18 cellular contexts compared by ENCODE assay signal in genomic region chr4:168868856-168869201, GRCh38.
DNase-seq lines count a peak whose midpoint lies in the region; ATAC-seq, FAIRE-seq and TF ChIP-seq lines count a peak whose summit lies in the region.
"Had no signal": no experiment of that assay in that cellular context is flagged by ENCODE, and none has a peak within 500 bp of the region (broad histone marks: within the 10 kb centered on the region; RNA-seq: fewer than 3 reads in every experiment).

No MANE protein-coding gene starts in this region.

- DNase-seq in activated T-cell treated with anti-CD3 and anti-CD28 coated beads, Interleukin-2, amount 50 U/mL, for 24 hours: no peak
- no peak for DNase-seq in activated T-cell treated with anti-CD3 and anti-CD28 coated beads, Interleukin-2, amount 50 U/mL, for 1 hour
- no peak for DNase-seq in endothelial cell of umbilical vein (ENCODE audit: low read depth, low spot score)
- DNase-seq in uterus: no peak
- no peak for DNase-seq in NCI-H748 (lab: John Stamatoyannopoulos, UW; ENCODE audit: unreplicated experiment)
- DNase-seq in GM23338 (ENCODE audit: low spot score): no peak
- DNase-seq: CD8-positive, alpha-beta memory T cell; DND-41; islet precursor cell; MV-4-11; NCI-H748 treated with DMSO at 0.1 percent for 48 hours had no signal

- H3K9me3 Mint-ChIP-seq in activated T-cell treated with anti-CD3 and anti-CD28 coated beads, Interleukin-2, amount 50 U/mL, for 24 hours: no peaks in the 10 kb centered on the region
- no peaks in the 10 kb centered on the region for H3K9me3 Mint-ChIP-seq in GM23338

- H3K27ac ChIP-seq in endothelial cell of umbilical vein (ENCODE audit: insufficient read depth, low read depth, low read length): peak overlapping the region; percentile 5
- H3K27ac ChIP-seq in muscle layer of colon (ENCODE audit: low read depth, low read length): peak overlapping the region; percentile 42
- peak overlapping the region; percentile 40 to 82 for H3K27ac ChIP-seq in uterus
- no peak overlapping the region for H3K27ac ChIP-seq in GM23338 (ENCODE audit: low read depth)
- H3K27ac ChIP-seq: neutrophil had no signal

- no peaks in the 10 kb centered on the region for H3K36me3 ChIP-seq in endothelial cell of umbilical vein (ENCODE audit: control insufficient read depth in 2 of 2, extremely low read depth in 1 of 2, insufficient read depth in 2 of 2, low read length in 2 of 2)
- H3K36me3 ChIP-seq in muscle layer of colon (ENCODE audit: insufficient read depth, low read length): peaks cover 11% of the 10 kb centered on the region
- no peaks in the 10 kb centered on the region for H3K36me3 ChIP-seq in uterus
- no peaks in the 10 kb centered on the region for H3K36me3 ChIP-seq in GM23338 (ENCODE audit: insufficient read depth)
- H3K36me3 ChIP-seq: neutrophil, tibial nerve had no signal

- H3K79me2 ChIP-seq in endothelial cell of umbilical vein (ENCODE audit: control insufficient read depth, insufficient read depth, low read length) (no peaks in the 10 kb centered on the region), GM23338 (replicated peaks; ENCODE audit: insufficient read depth) (no peaks in the 10 kb centered on the region)

- no peaks in the 10 kb centered on the region for H3K27me3 ChIP-seq in endothelial cell of umbilical vein (ENCODE audit: control insufficient read depth in 2 of 2, insufficient read depth in 2 of 2, low read length in 2 of 2)
- no peaks in the 10 kb centered on the region for H3K27me3 ChIP-seq in muscle layer of colon (ENCODE audit: control insufficient read depth in 1 of 2, insufficient read depth in 2 of 2, low read length in 2 of 2)
- H3K27me3 ChIP-seq in uterus: no peaks in the 10 kb centered on the region
- H3K27me3 ChIP-seq in GM23338 (ENCODE audit: insufficient read depth): no peaks in the 10 kb centered on the region
- H3K27me3 ChIP-seq: tibial nerve had no signal

- no peak overlapping the region for H3K4me3 ChIP-seq in endothelial cell of umbilical vein (replicated peaks in 1 of 3; ENCODE audit: insufficient read depth in 1 of 3, low read depth in 1 of 3, low read length in 3 of 3)
- no peak overlapping the region for H3K4me3 ChIP-seq in muscle layer of colon (ENCODE audit: low read depth in 1 of 2, low read length in 2 of 2)
- H3K4me3 ChIP-seq in uterus: no peak overlapping the region
- H3K4me3 ChIP-seq in GM23338: no peak overlapping the region
- H3K4me3 ChIP-seq: tibial nerve had no signal

- H3K9me2 ChIP-seq in GM23338 (ENCODE audit: insufficient read depth): no peaks in the 10 kb centered on the region; the same call in 1 of the 2 replicates

- dilution Hi-C loops in endothelial cell of umbilical vein (cut with MboI; ENCODE audit: extremely low pct_ligation_motif_present, low sequenced_read_pairs): no loop called here

- POLR2A ChIA-PET in endothelial cell of umbilical vein (lab: Charles Lee): no interaction called here

- no peaks in the 10 kb centered on the region for H3K9me1 ChIP-seq in endothelial cell of umbilical vein (replicated peaks; ENCODE audit: control insufficient read depth, extremely low read depth, insufficient read depth, low read length)

- ATAC-seq in GM23338 (no peak), HG03196 (IDR thresholded peaks at IDR 0.05; ENCODE audit: unreplicated experiment) (no peak)
- ATAC-seq: HepG2 had no signal

- H3K27ac Mint-ChIP-seq in activated T-cell treated with anti-CD3 and anti-CD28 coated beads, Interleukin-2, amount 50 U/mL, for 24 hours: peak overlapping the region; percentile 68
- no peak overlapping the region for H3K27ac Mint-ChIP-seq in GM23338
- H3K27ac Mint-ChIP-seq: CD8-positive, alpha-beta memory T cell had no signal

- intact Hi-C loops in endothelial cell of umbilical vein (cut with micrococcal nuclease) (loop anchor here (1.0 kb wide), 1 partner anchor 20 kb away; no protein-coding TSS in a partner anchor), uterus (cut with DNase I; ENCODE audit: low total_unique reads) (no loop called here)

- no peak for TF ChIP-seq CTCF in endothelial cell of umbilical vein (IDR thresholded peaks at IDR 0.05; ENCODE audit: extremely low read depth in 1 of 2, insufficient read depth in 1 of 2, low read depth in 1 of 2, low read length in 2 of 2)
- no peak for TF ChIP-seq CTCF in uterus (IDR thresholded peaks at IDR 0.05)
- TF ChIP-seq CTCF in GM23338 (conservative IDR thresholded peaks at IDR 0.05; ENCODE audit: low read depth in 2 of 2): no peak

- no peak overlapping the region for H2AFZ ChIP-seq in endothelial cell of umbilical vein (ENCODE audit: low read depth, low read length)
- H2AFZ ChIP-seq in GM23338: no peak overlapping the region

- no peak overlapping the region for H3K9ac ChIP-seq in endothelial cell of umbilical vein (replicated peaks; ENCODE audit: extremely low read depth, insufficient read depth, low read length)
- H3K9ac ChIP-seq in muscle layer of colon (ENCODE audit: low read length): no peak overlapping the region

- H3K4me3 Mint-ChIP-seq in activated T-cell treated with anti-CD3 and anti-CD28 coated beads, Interleukin-2, amount 50 U/mL, for 24 hours: no peak overlapping the region
- H3K4me3 Mint-ChIP-seq in GM23338: no peak overlapping the region
- H3K4me3 Mint-ChIP-seq: CD8-positive, alpha-beta memory T cell had no signal

- TF ChIP-seq POLR2A in endothelial cell of umbilical vein (IDR thresholded peaks at IDR 0.05; ENCODE audit: low read depth, low read length) (no peak), uterus (IDR thresholded peaks at IDR 0.05) (no peak)

- H3K4me1 Mint-ChIP-seq in activated T-cell treated with anti-CD3 and anti-CD28 coated beads, Interleukin-2, amount 50 U/mL, for 24 hours (ENCODE audit: low read depth): peaks cover 19% of the 10 kb centered on the region
- peaks cover 22% of the 10 kb centered on the region for H3K4me1 Mint-ChIP-seq in GM23338
- H3K4me1 Mint-ChIP-seq: CD8-positive, alpha-beta memory T cell had no signal

- peaks cover 19% of the 10 kb centered on the region for H3K4me1 ChIP-seq in endothelial cell of umbilical vein (ENCODE audit: control insufficient read depth, extremely low read depth, insufficient read depth, low read length)
- H3K4me1 ChIP-seq in muscle layer of colon (ENCODE audit: insufficient read depth, low read length): peaks cover 86% of the 10 kb centered on the region
- H3K4me1 ChIP-seq in uterus: peaks cover 10 to 15% of the 10 kb centered on the region in 2 donors
- peaks cover 5% of the 10 kb centered on the region; the same call in 1 of the 2 replicates for H3K4me1 ChIP-seq in GM23338 (ENCODE audit: insufficient read depth)

- no peak for FAIRE-seq in endothelial cell of umbilical vein (lab: Jason Lieb, UNC)
- FAIRE-seq: endometrium, HepG2, TTC549 had no signal

- H3F3A ChIP-seq in GM23338 (replicated peaks; ENCODE audit: low read depth): no peaks in the 10 kb centered on the region

- H3K36me3 Mint-ChIP-seq in activated T-cell treated with anti-CD3 and anti-CD28 coated beads, Interleukin-2, amount 50 U/mL, for 24 hours (ENCODE audit: low read depth): no peaks in the 10 kb centered on the region
- H3K36me3 Mint-ChIP-seq in GM23338 (ENCODE audit: low read depth): peaks cover 5% of the 10 kb centered on the region; the same call in 1 of the 3 replicates
- H3K36me3 Mint-ChIP-seq: CD8-positive, alpha-beta memory T cell had no signal

- BruUV-seq in endothelial cell of umbilical vein (replicated peaks; lab: Mats Ljungman, UMichigan): no TSS peak

- no peaks in the 10 kb centered on the region for H4K20me1 ChIP-seq in endothelial cell of umbilical vein (replicated peaks; ENCODE audit: control insufficient read depth, extremely low read depth, insufficient read depth, low read length)
- H4K20me1 ChIP-seq in GM23338 (replicated peaks; ENCODE audit: insufficient read depth): no peaks in the 10 kb centered on the region

- H3K9me3 ChIP-seq in endothelial cell of umbilical vein (replicated peaks; ENCODE audit: control insufficient read depth, insufficient read depth, low read length) (no peaks in the 10 kb centered on the region), muscle layer of colon (ENCODE audit: low read length) (no peaks in the 10 kb centered on the region), uterus (no peaks in the 10 kb centered on the region)
- H3K9me3 ChIP-seq: neutrophil, tibial nerve had no signal

- H3K4me2 ChIP-seq in endothelial cell of umbilical vein (ENCODE audit: insufficient read depth, low read length) (peak overlapping the region; percentile 69), GM23338 (no peak overlapping the region)

- CTCF ChIA-PET in endothelial cell of umbilical vein (lab: Charles Lee): interaction anchor here (1.4 kb wide), 1 partner anchor 159 kb away, joined by 3 read pairs; no protein-coding TSS in a partner anchor

- H3K27me3 Mint-ChIP-seq in activated T-cell treated with anti-CD3 and anti-CD28 coated beads, Interleukin-2, amount 50 U/mL, for 24 hours: peaks cover 22% of the 10 kb centered on the region
- H3K27me3 Mint-ChIP-seq in GM23338 (ENCODE audit: insufficient read depth, low read depth, poor library complexity): no peaks in the 10 kb centered on the region

TF ChIP-seq in endothelial cell of umbilical vein, 7 proteins besides CTCF, POLR2A, EP300 and RAD21 (continues in another document):
- TF ChIP-seq FOS (IDR thresholded peaks at IDR 0.05; ENCODE audit: borderline replicate concordance, insufficient read depth, low read length) (no peak), EZH2 (IDR thresholded peaks at IDR 0.05; ENCODE audit: borderline replicate concordance, low read depth, low read length, severe bottlenecking) (no peak), POLR2AphosphoS5 (IDR thresholded peaks at IDR 0.05; ENCODE audit: insufficient read depth, low read depth, low read length) (no peak), MYC (IDR thresholded peaks at IDR 0.05; ENCODE audit: low read depth, low read length) (no peak), JUN (IDR thresholded peaks at IDR 0.05; ENCODE audit: borderline replicate concordance, insufficient read depth, insufficient read length, low read depth) (no peak), GATA2 (IDR thresholded peaks at IDR 0.05; ENCODE audit: insufficient read depth, insufficient read length, low read depth, low read length) (no peak)

TF ChIP-seq in GM23338, 12 proteins besides CTCF, POLR2A, EP300 and RAD21 (continues in another document):
- TF ChIP-seq ZNF114 (CRISPR knock-in tag; IDR thresholded peaks at IDR 0.05) (no peak), JUNB (IDR thresholded peaks at IDR 0.05; ENCODE audit: unreplicated experiment) (no peak), CREB1 (CRISPR knock-in tag; IDR thresholded peaks at IDR 0.05; ENCODE audit: low read depth) (no peak), EZH2 (IDR thresholded peaks at IDR 0.05; ENCODE audit: low read depth, unreplicated experiment) (no peak)
